ENCODE assay signal across 1 cellular context in genomic region chr19:18932216-18932841, GRCh38.
TF ChIP-seq lines count a peak whose summit lies in the region.

No MANE protein-coding gene starts in this region.

TF ChIP-seq in K562, 482 proteins besides CTCF, POLR2A, EP300 and RAD21 (continued from another document):
- TF ChIP-seq ZNF212 (CRISPR knock-in tag; IDR thresholded peaks at IDR 0.05), result no peak
- TF ChIP-seq SRSF3 (IDR thresholded peaks at IDR 0.05; ENCODE audit: insufficient read depth, low read length), result no peak
- no peak for TF ChIP-seq SMARCA4 (IDR thresholded peaks at IDR 0.05)
- no peak for TF ChIP-seq SREBF1 (IDR thresholded peaks at IDR 0.05; ENCODE audit: borderline replicate concordance, low read depth, low read length)
- no peak for TF ChIP-seq ZNF239 (CRISPR knock-in tag; IDR thresholded peaks at IDR 0.05)
- TF ChIP-seq ZBTB1 (CRISPR knock-in tag; IDR thresholded peaks at IDR 0.05; ENCODE audit: borderline replicate concordance, low read depth), result no peak
- TF ChIP-seq TRIM25 (IDR thresholded peaks at IDR 0.05; ENCODE audit: borderline replicate concordance), result no peak
- TF ChIP-seq CBFA2T2 (conservative IDR thresholded peaks at IDR 0.05), result no peak
- TF ChIP-seq TEAD4 (IDR thresholded peaks at IDR 0.05; ENCODE audit: low read length), result no peak
- no peak for TF ChIP-seq TEAD4 (CRISPR knock-in tag; IDR thresholded peaks at IDR 0.05; ENCODE audit: borderline replicate concordance)
- peak; percentile 61 for TF ChIP-seq SAP30 (IDR thresholded peaks at IDR 0.05; ENCODE audit: borderline replicate concordance, insufficient read depth, low read depth, low read length, poor library complexity, severe bottlenecking)
- no peak for TF ChIP-seq ZKSCAN1 (IDR thresholded peaks at IDR 0.05; ENCODE audit: low read depth, low read length)
- TF ChIP-seq HMBOX1 (IDR thresholded peaks at IDR 0.05), result no peak
- TF ChIP-seq FOXP1 (CRISPR knock-in tag; IDR thresholded peaks at IDR 0.05), result no peak
- TF ChIP-seq KDM2B (CRISPR knock-in tag; IDR thresholded peaks at IDR 0.05), result no peak
- no peak for TF ChIP-seq TRIM28 (IDR thresholded peaks at IDR 0.05)
- no peak for TF ChIP-seq FOXJ3 (CRISPR knock-in tag; IDR thresholded peaks at IDR 0.05)
- no peak for TF ChIP-seq ZNF23 (CRISPR knock-in tag; IDR thresholded peaks at IDR 0.05)
- TF ChIP-seq, protein P1, sequence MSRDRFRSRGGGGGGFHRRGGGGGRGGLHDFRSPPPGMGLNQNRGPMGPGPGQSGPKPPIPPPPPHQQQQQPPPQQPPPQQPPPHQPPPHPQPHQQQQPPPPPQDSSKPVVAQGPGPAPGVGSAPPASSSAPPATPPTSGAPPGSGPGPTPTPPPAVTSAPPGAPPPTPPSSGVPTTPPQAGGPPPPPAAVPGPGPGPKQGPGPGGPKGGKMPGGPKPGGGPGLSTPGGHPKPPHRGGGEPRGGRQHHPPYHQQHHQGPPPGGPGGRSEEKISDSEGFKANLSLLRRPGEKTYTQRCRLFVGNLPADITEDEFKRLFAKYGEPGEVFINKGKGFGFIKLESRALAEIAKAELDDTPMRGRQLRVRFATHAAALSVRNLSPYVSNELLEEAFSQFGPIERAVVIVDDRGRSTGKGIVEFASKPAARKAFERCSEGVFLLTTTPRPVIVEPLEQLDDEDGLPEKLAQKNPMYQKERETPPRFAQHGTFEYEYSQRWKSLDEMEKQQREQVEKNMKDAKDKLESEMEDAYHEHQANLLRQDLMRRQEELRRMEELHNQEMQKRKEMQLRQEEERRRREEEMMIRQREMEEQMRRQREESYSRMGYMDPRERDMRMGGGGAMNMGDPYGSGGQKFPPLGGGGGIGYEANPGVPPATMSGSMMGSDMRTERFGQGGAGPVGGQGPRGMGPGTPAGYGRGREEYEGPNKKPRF (IDR thresholded peaks at IDR 0.05; ENCODE audit: low read depth, low read length), result no peak
- TF ChIP-seq RBFOX2 (IDR thresholded peaks at IDR 0.05; ENCODE audit: low read depth, low read length), result no peak
- no peak for TF ChIP-seq HMG20A (CRISPR knock-in tag; conservative IDR thresholded peaks at IDR 0.05)
- no peak for TF ChIP-seq U2AF1 (optimal IDR thresholded peaks at IDR 0.05; ENCODE audit: low read depth, low read length)
- TF ChIP-seq TBP (optimal IDR thresholded peaks at IDR 0.05; ENCODE audit: low read depth, low read length), result peak; percentile 26
- TF ChIP-seq RBM25 (IDR thresholded peaks at IDR 0.05; ENCODE audit: low read depth, low read length, severe bottlenecking), result no peak
- TF ChIP-seq CHD4 (IDR thresholded peaks at IDR 0.05; ENCODE audit: insufficient read depth, insufficient replicate concordance, low read depth, low read length, poor library complexity, severe bottlenecking), result no peak
- TF ChIP-seq ZNF551 (CRISPR knock-in tag; IDR thresholded peaks at IDR 0.05), result no peak
- no peak for TF ChIP-seq TRIM24 (IDR thresholded peaks at IDR 0.05)
- TF ChIP-seq ZNF277 (CRISPR knock-in tag; IDR thresholded peaks at IDR 0.05; ENCODE audit: borderline replicate concordance), result no peak
- TF ChIP-seq, protein P2, sequence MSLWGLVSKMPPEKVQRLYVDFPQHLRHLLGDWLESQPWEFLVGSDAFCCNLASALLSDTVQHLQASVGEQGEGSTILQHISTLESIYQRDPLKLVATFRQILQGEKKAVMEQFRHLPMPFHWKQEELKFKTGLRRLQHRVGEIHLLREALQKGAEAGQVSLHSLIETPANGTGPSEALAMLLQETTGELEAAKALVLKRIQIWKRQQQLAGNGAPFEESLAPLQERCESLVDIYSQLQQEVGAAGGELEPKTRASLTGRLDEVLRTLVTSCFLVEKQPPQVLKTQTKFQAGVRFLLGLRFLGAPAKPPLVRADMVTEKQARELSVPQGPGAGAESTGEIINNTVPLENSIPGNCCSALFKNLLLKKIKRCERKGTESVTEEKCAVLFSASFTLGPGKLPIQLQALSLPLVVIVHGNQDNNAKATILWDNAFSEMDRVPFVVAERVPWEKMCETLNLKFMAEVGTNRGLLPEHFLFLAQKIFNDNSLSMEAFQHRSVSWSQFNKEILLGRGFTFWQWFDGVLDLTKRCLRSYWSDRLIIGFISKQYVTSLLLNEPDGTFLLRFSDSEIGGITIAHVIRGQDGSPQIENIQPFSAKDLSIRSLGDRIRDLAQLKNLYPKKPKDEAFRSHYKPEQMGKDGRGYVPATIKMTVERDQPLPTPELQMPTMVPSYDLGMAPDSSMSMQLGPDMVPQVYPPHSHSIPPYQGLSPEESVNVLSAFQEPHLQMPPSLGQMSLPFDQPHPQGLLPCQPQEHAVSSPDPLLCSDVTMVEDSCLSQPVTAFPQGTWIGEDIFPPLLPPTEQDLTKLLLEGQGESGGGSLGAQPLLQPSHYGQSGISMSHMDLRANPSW (CRISPR knock-in tag; IDR thresholded peaks at IDR 0.05), result no peak
- no peak for TF ChIP-seq GTF2F1 (IDR thresholded peaks at IDR 0.05; ENCODE audit: low read depth, low read length)
TF ChIP-seq in K562: peak in this region for 37.
